ENCODE assay signal across 39 cellular contexts in the genomic region with DNA sequence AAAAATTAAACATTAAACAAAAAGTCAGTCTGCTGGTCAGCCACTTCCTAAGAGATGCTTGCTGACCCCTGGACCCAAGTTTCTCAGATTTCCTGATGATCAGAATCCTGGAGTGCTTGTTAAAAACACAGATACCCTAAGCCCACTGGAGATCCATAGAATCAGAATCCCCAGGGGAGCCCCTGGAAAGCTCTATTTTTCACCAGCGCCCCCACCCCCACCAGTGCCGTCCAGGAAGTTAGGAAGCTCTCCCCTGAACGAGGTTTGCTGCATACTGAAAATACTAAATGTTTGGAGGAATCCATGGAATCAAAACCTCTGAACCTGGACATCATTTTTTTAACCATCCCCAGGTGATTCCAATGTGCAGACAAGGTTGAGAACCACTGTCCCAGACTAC.
"Had no signal": no experiment of that assay in that cellular context is flagged by ENCODE, and none has a peak within 500 bp of the region (broad histone marks: within the 10 kb centered on the region; RNA-seq: fewer than 3 reads in every experiment).

No MANE protein-coding gene starts in this region.

- H3K36me3 Mint-ChIP-seq: activated naive CD4-positive, alpha-beta T cell treated with anti-CD3 and anti-CD28 coated beads, Interleukin-2, amount 10 ng/mL, durations not matched to agents 7 days and 5 days; activated naive CD4-positive, alpha-beta T cell treated with anti-CD3 and anti-CD28 coated beads, Interleukin-2, amount 50 U/mL, for 24 hours; activated naive CD4-positive, alpha-beta T cell treated with anti-CD3 and anti-CD28 coated beads, Interleukin-2, amount 50 U/mL, for 72 hours; activated naive CD8-positive, alpha-beta T cell; activated naive CD8-positive, alpha-beta T cell treated with anti-CD3 and anti-CD28 coated beads for 36 hours; activated naive CD8-positive, alpha-beta T cell treated with anti-CD3 and anti-CD28 coated beads, Interleukin-2, amount 10 ng/mL, durations not matched to agents 7 days and 5 days had no signal

- H3K27me3 Mint-ChIP-seq: activated naive CD8-positive, alpha-beta T cell; activated naive CD8-positive, alpha-beta T cell treated with anti-CD3 and anti-CD28 coated beads, Interleukin-2, amount 50 U/mL, for 24 hours had no signal

- DNase-seq: activated effector memory CD4-positive, alpha-beta T cell treated with anti-CD3 and anti-CD28 coated beads, Interleukin-2, amount 50 U/mL, for 16 hours; activated effector memory CD4-positive, alpha-beta T cell treated with Interleukin-2 at 50 U/mL for 16 hours; activated gamma-delta T cell; activated gamma-delta T cell treated with Interleukin-2 at 50 U/mL for 16 hours; activated naive CD4-positive, alpha-beta T cell; activated naive CD4-positive, alpha-beta T cell treated with anti-CD3 and anti-CD28 coated beads for 36 hours; activated naive CD4-positive, alpha-beta T cell treated with anti-CD3 and anti-CD28 coated beads, Interleukin-2, amount 10 ng/mL, durations not matched to agents 7 days and 5 days; activated naive CD4-positive, alpha-beta T cell treated with anti-CD3 and anti-CD28 coated beads, Interleukin-2, amount 50 U/mL, for 16 hours; activated naive CD4-positive, alpha-beta T cell treated with Interleukin-2 at 50 U/mL for 16 hours; activated naive CD8-positive, alpha-beta T cell treated with anti-CD3 and anti-CD28 coated beads for 36 hours; activated naive CD8-positive, alpha-beta T cell treated with anti-CD3 and anti-CD28 coated beads, Interleukin-2, amount 10 ng/mL, durations not matched to agents 7 days and 5 days; activated naive CD8-positive, alpha-beta T cell treated with anti-CD3 and anti-CD28 coated beads, Interleukin-2, amount 50 U/mL, for 24 hours; activated T-cell treated with anti-CD3 and anti-CD28 coated beads for 4 hours; activated T-cell treated with anti-CD3 and anti-CD28 coated beads, Interleukin-2, amount 50 U/mL, for 1 hour; activated T-cell treated with anti-CD3 and anti-CD28 coated beads, Interleukin-2, amount 50 U/mL, for 24 hours; activated T-cell treated with anti-CD3 and anti-CD28 coated beads, Interleukin-2, amount 50 U/mL, for 4 hours; activated T-cell treated with anti-CD3 and anti-CD28 coated beads, Interleukin-2, amount 50 U/mL, for 48 hours; activated T-cell treated with anti-CD3 and anti-CD28 coated beads, Interleukin-2, amount 50 U/mL, for 72 hours; adrenal gland; amniotic stem cell; amygdala; anterior cingulate cortex; aorta; body of pancreas; brain microvascular endothelial cell; caudate nucleus; central memory CD4-positive, alpha-beta T cell; cerebellar nuclear complex had no signal

- H3K27me3 ChIP-seq: adrenal gland, ascending aorta, body of pancreas, brain microvascular endothelial cell, cardiac muscle cell had no signal

- H3K4me1 ChIP-seq: adrenal gland, ascending aorta, body of pancreas, breast epithelium had no signal

- H3K4me1 Mint-ChIP-seq: activated T-helper 17 cell treated with anti-CD3 and anti-CD28 coated beads, Interleukin-2, amount 50 U/mL, for 72 hours had no signal

- H3K27ac Mint-ChIP-seq: activated naive CD4-positive, alpha-beta T cell treated with anti-CD3 and anti-CD28 coated beads for 36 hours; activated naive CD4-positive, alpha-beta T cell treated with anti-CD3 and anti-CD28 coated beads, Interleukin-2, amount 10 ng/mL, durations not matched to agents 7 days and 5 days; activated naive CD4-positive, alpha-beta T cell treated with anti-CD3 and anti-CD28 coated beads, Interleukin-2, amount 50 U/mL, for 24 hours; activated naive CD4-positive, alpha-beta T cell treated with anti-CD3 and anti-CD28 coated beads, Interleukin-2, amount 50 U/mL, for 72 hours; activated naive CD8-positive, alpha-beta T cell; activated naive CD8-positive, alpha-beta T cell treated with anti-CD3 and anti-CD28 coated beads for 36 hours; activated naive CD8-positive, alpha-beta T cell treated with anti-CD3 and anti-CD28 coated beads, Interleukin-2, amount 10 ng/mL, durations not matched to agents 7 days and 5 days; activated naive CD8-positive, alpha-beta T cell treated with anti-CD3 and anti-CD28 coated beads, Interleukin-2, amount 50 U/mL, for 24 hours; activated T-cell treated with anti-CD3 and anti-CD28 coated beads, Interleukin-2, amount 50 U/mL, for 24 hours; activated T-cell treated with anti-CD3 and anti-CD28 coated beads, Interleukin-2, amount 50 U/mL, for 72 hours; activated T-helper 1 cell treated with anti-CD3 and anti-CD28 coated beads, Interleukin-12 subunit alpha, Interleukin-12 subunit beta, Interleukin-2, Interleukin-4 antibody, amounts not matched to agents 30 ng/mL and 10 ng/mL and 1 ng/mL, durations not matched to agents 14 hours and 24 hours and 36 hours; activated T-helper 17 cell treated with anti-CD3 and anti-CD28 coated beads, Interleukin-2, amount 50 U/mL, for 72 hours; activated T-helper 2 cell treated with anti-CD3 and anti-CD28 coated beads, Interferon-gamma antibody, Interleukin-2, Interleukin-4, amounts not matched to agents 10 μg/mL and 5 μg/mL and 100 μg/mL, durations not matched to agents 14 hours and 24 hours and 36 hours; brain had no signal

- H3K9me3 ChIP-seq: adrenal gland, ascending aorta, body of pancreas, breast epithelium had no signal

- H3K4me3 Mint-ChIP-seq: activated naive CD4-positive, alpha-beta T cell treated with anti-CD3 and anti-CD28 coated beads for 36 hours; activated naive CD4-positive, alpha-beta T cell treated with anti-CD3 and anti-CD28 coated beads, Interleukin-2, amount 10 ng/mL, durations not matched to agents 7 days and 5 days; activated naive CD4-positive, alpha-beta T cell treated with anti-CD3 and anti-CD28 coated beads, Interleukin-2, amount 50 U/mL, for 24 hours; activated naive CD8-positive, alpha-beta T cell; activated naive CD8-positive, alpha-beta T cell treated with anti-CD3 and anti-CD28 coated beads for 36 hours; activated naive CD8-positive, alpha-beta T cell treated with anti-CD3 and anti-CD28 coated beads, Interleukin-2, amount 10 ng/mL, durations not matched to agents 7 days and 5 days; activated naive CD8-positive, alpha-beta T cell treated with anti-CD3 and anti-CD28 coated beads, Interleukin-2, amount 50 U/mL, for 24 hours; activated T-cell treated with anti-CD3 and anti-CD28 coated beads, Interleukin-2, amount 50 U/mL, for 24 hours; activated T-cell treated with anti-CD3 and anti-CD28 coated beads, Interleukin-2, amount 50 U/mL, for 4 hours; activated T-cell treated with anti-CD3 and anti-CD28 coated beads, Interleukin-2, amount 50 U/mL, for 72 hours; activated T-helper 1 cell treated with anti-CD3 and anti-CD28 coated beads, Interleukin-12 subunit alpha, Interleukin-12 subunit beta, Interleukin-2, Interleukin-4 antibody, amounts not matched to agents 30 ng/mL and 10 ng/mL and 1 ng/mL, durations not matched to agents 14 hours and 24 hours and 36 hours; activated T-helper 17 cell treated with anti-CD3 and anti-CD28 coated beads, Interleukin-2, amount 50 U/mL, for 72 hours; brain; central memory CD8-positive, alpha-beta T cell had no signal

- H3K36me3 ChIP-seq: adrenal gland, ascending aorta, brain microvascular endothelial cell, breast epithelium, cardiac muscle cell had no signal

- H3K27ac ChIP-seq: adrenal gland, ascending aorta, body of pancreas, brain microvascular endothelial cell, breast epithelium, cardiac muscle cell had no signal

- H3K9me3 Mint-ChIP-seq: activated naive CD4-positive, alpha-beta T cell treated with anti-CD3 and anti-CD28 coated beads for 36 hours; activated naive CD4-positive, alpha-beta T cell treated with anti-CD3 and anti-CD28 coated beads, Interleukin-2, amount 50 U/mL, for 24 hours; activated naive CD8-positive, alpha-beta T cell treated with anti-CD3 and anti-CD28 coated beads, Interleukin-2, amount 10 ng/mL, durations not matched to agents 7 days and 5 days; activated T-cell treated with anti-CD3 and anti-CD28 coated beads, Interleukin-2, amount 50 U/mL, for 24 hours; activated T-cell treated with anti-CD3 and anti-CD28 coated beads, Interleukin-2, amount 50 U/mL, for 4 hours; activated T-helper 17 cell treated with anti-CD3 and anti-CD28 coated beads, Interleukin-2, amount 50 U/mL, for 72 hours; central memory CD8-positive, alpha-beta T cell had no signal

- H3K4me3 ChIP-seq: adrenal gland, ascending aorta, body of pancreas, breast epithelium, cardiac muscle cell had no signal
